Comparison of ENCODE assay signal across 19 cellular contexts in genomic region chr1:16975838-16976237, GRCh38. TPM values are rescaled to one million over a fixed set of nuclear protein-coding genes. Genes with fewer than 3 reads are reported as not detected.
A peak's percentile ranks its signal among the peaks of the same experiment; 100 is the strongest.
DNase-seq lines count a peak whose midpoint lies in the region; ATAC-seq and TF ChIP-seq lines count a peak whose summit lies in the region.
"Had no signal": no experiment of that assay in that cellular context is flagged by ENCODE, and none has a peak within 500 bp of the region (broad histone marks: within the 10 kb centered on the region; RNA-seq: fewer than 3 reads in every experiment).

No MANE protein-coding gene starts in this region.

- intact Hi-C loops in right lobe of liver (cut with DNase I) (no loop called here), left ventricle myocardium inferior (cut with micrococcal nuclease) (no loop called here)

- no peaks in the 10 kb centered on the region for H3K27me3 ChIP-seq in neuronal stem cell (ENCODE audit: control insufficient read depth in 3 of 3, insufficient read depth in 3 of 3, low read depth in 1 of 3, low read length in 3 of 3)
- H3K27me3 ChIP-seq in right lobe of liver, result no peaks in the 10 kb centered on the region
- H3K27me3 ChIP-seq in left ventricle myocardium inferior (ENCODE audit: low read depth), result peaks cover 19% of the 10 kb centered on the region

- no peak for DNase-seq in glutamatergic neuron
- no peak for DNase-seq in neuronal stem cell (ENCODE audit: low spot score)
- no peak for DNase-seq in right lobe of liver
- no peak for DNase-seq in kidney tubule cell (ENCODE audit: low spot score)
- no peak for DNase-seq in left ventricle myocardium inferior
- DNase-seq: Calu3; CD8-positive, alpha-beta memory T cell; Karpas-422; NCI-H1694; NCI-H2081; NCI-H2171 treated with DMSO at 0.1 percent for 48 hours; NCI-H524 treated with DMSO at 0.1 percent for 48 hours; NCI-H82; OCI-M1; Right ventricle myocardium superior had no signal

- H3K4me3 ChIP-seq in HEK293 (ENCODE audit: low read depth, low read length), result no peak overlapping the region
- H3K4me3 ChIP-seq in neuronal stem cell (ENCODE audit: low read length in 2 of 2), result no peak overlapping the region
- no peak overlapping the region for H3K4me3 ChIP-seq in right lobe of liver
- no peak overlapping the region for H3K4me3 ChIP-seq in left ventricle myocardium inferior

- H4K8ac ChIP-seq in neuronal stem cell (ENCODE audit: low read depth, low read length), result no peak overlapping the region

- no peak overlapping the region for H4K91ac ChIP-seq in neuronal stem cell (ENCODE audit: low read depth, low read length, poor library complexity)

- no peak overlapping the region for H3K27ac ChIP-seq in HEK293 (ENCODE audit: extremely low read depth, low read depth, low read length)
- peak overlapping the region; percentile 22 for H3K27ac ChIP-seq in neuronal stem cell (replicated peaks; ENCODE audit: low read length)
- no peak overlapping the region for H3K27ac ChIP-seq in right lobe of liver
- no peak overlapping the region for H3K27ac ChIP-seq in left ventricle myocardium inferior (replicated peaks)
- H3K27ac ChIP-seq: C4-2B had no signal

- H3K18ac ChIP-seq in neuronal stem cell (ENCODE audit: low read length), result peak overlapping the region; percentile 74

- H2BK120ac ChIP-seq in neuronal stem cell (ENCODE audit: low read depth, low read length), result no peak overlapping the region

- H3K9me3 Mint-ChIP-seq in brain (no peaks in the 10 kb centered on the region), glutamatergic neuron (ENCODE audit: unreplicated experiment) (no peaks in the 10 kb centered on the region)
- H3K9me3 Mint-ChIP-seq: CD8-positive, alpha-beta memory T cell had no signal

- peak overlapping the region; percentile 50 for H3K14ac ChIP-seq in neuronal stem cell (ENCODE audit: low read length)

- peak overlapping the region; percentile 58 for H3K23ac ChIP-seq in neuronal stem cell (ENCODE audit: low read depth, low read length, poor library complexity)

- H3K4ac ChIP-seq in neuronal stem cell (ENCODE audit: low read length), result no peak overlapping the region

- H3K27me3 Mint-ChIP-seq in brain (peaks cover 3% of the 10 kb centered on the region), glutamatergic neuron (ENCODE audit: unreplicated experiment) (peaks cover 16% of the 10 kb centered on the region)

- TF ChIP-seq CTCF in HEK293 (tag by site-specific recombination; IDR thresholded peaks at IDR 0.05), result no peak
- TF ChIP-seq CTCF in brain (conservative IDR thresholded peaks at IDR 0.05), result no peak
- TF ChIP-seq CTCF in glutamatergic neuron (IDR thresholded peaks at IDR 0.05; ENCODE audit: partially characterized antibody, unreplicated experiment), result no peak
- no peak for TF ChIP-seq CTCF in right lobe of liver (IDR thresholded peaks at IDR 0.05)
- no peak for TF ChIP-seq CTCF in left ventricle myocardium inferior (IDR thresholded peaks at IDR 0.05; ENCODE audit: borderline replicate concordance)

- no peaks in the 10 kb centered on the region; the same call in 1 of the 2 replicates for H3K4me1 ChIP-seq in HEK293 (ENCODE audit: control insufficient read depth, insufficient read depth, low read length)
- peaks cover 27 to 38% of the 10 kb centered on the region in 2 donors for H3K4me1 ChIP-seq in neuronal stem cell (ENCODE audit: control insufficient read depth in 2 of 2, insufficient read depth in 1 of 2, low read depth in 1 of 2, low read length in 2 of 2)
- H3K4me1 ChIP-seq in right lobe of liver, result no peaks in the 10 kb centered on the region
- H3K4me1 ChIP-seq in left ventricle myocardium inferior, result peaks cover 33% of the 10 kb centered on the region

- no peak overlapping the region for H2AFZ ChIP-seq in neuronal stem cell (ENCODE audit: low read length)

- ATAC-seq in right lobe of liver (no peak), GM21786 (IDR thresholded peaks at IDR 0.05; ENCODE audit: unreplicated experiment) (no peak)

- H2BK5ac ChIP-seq in neuronal stem cell (ENCODE audit: low read length), result peak overlapping the region; percentile 61

- H3K4me2 ChIP-seq in neuronal stem cell (ENCODE audit: insufficient read depth, low read length, poor library complexity, severe bottlenecking), result no peak overlapping the region

- POLR2A ChIA-PET in HEK293 (lab: Yijun Ruan, JAX), result interaction anchor here (0.8 to 5.3 kb wide), 4 partner anchors 9 to 24 kb away, joined by 3 to 23 read pairs (median 4); no protein-coding TSS in a partner anchor

- H2BK12ac ChIP-seq in neuronal stem cell (ENCODE audit: low read length), result no peak overlapping the region

- H3K36me3 Mint-ChIP-seq in brain (no peaks in the 10 kb centered on the region), glutamatergic neuron (ENCODE audit: unreplicated experiment) (no peaks in the 10 kb centered on the region)

- H3K27ac Mint-ChIP-seq in brain (peak overlapping the region; percentile 28 to 80 (median 68)), glutamatergic neuron (ENCODE audit: unreplicated experiment) (peak overlapping the region; percentile 6)

- H3K4me3 Mint-ChIP-seq in brain, result peak overlapping the region in 2 of 5 experiments; percentile 26 to 34
- no peak overlapping the region for H3K4me3 Mint-ChIP-seq in glutamatergic neuron (ENCODE audit: unreplicated experiment)
- H3K4me3 Mint-ChIP-seq: CD8-positive, alpha-beta memory T cell had no signal

- peak overlapping the region; percentile 32 for H3K9ac ChIP-seq in neuronal stem cell (ENCODE audit: low read depth, low read length, poor library complexity)

- no peak overlapping the region for H2AK5ac ChIP-seq in neuronal stem cell (ENCODE audit: low read depth, low read length)

- H3K36me3 ChIP-seq in HEK293 (ENCODE audit: control insufficient read depth in 2 of 2, insufficient read depth in 1 of 2, low read length in 2 of 2) (peaks cover 0 to 15% of the 10 kb centered on the region in 2 experiments; a peak in 1 of 3 replicates), neuronal stem cell (replicated peaks in 1 of 2; ENCODE audit: control insufficient read depth in 2 of 2, insufficient read depth in 2 of 2, low read length in 2 of 2) (peaks cover 25 to 52% of the 10 kb centered on the region in 2 donors), right lobe of liver (no peaks in the 10 kb centered on the region), left ventricle myocardium inferior (no peaks in the 10 kb centered on the region)

- H3K9me3 ChIP-seq in HEK293 (ENCODE audit: control insufficient read depth, insufficient read depth, low read depth, low read length) (no peaks in the 10 kb centered on the region), neuronal stem cell (replicated peaks in 1 of 2; ENCODE audit: control insufficient read depth in 2 of 2, insufficient read depth in 1 of 2, low read depth in 1 of 2, low read length in 2 of 2) (no peaks in the 10 kb centered on the region), right lobe of liver (no peaks in the 10 kb centered on the region), left ventricle myocardium inferior (replicated peaks) (no peaks in the 10 kb centered on the region)

- no peak for TF ChIP-seq POLR2A in right lobe of liver (IDR thresholded peaks at IDR 0.05)

- CTCF ChIA-PET in HEK293 (lab: Yijun Ruan, JAX), result interaction anchor here (2.8 kb wide), 1 partner anchor 11 kb away, joined by 13 read pairs; no protein-coding TSS in a partner anchor

- H3K79me1 ChIP-seq in neuronal stem cell (ENCODE audit: low read depth, low read length), result peaks cover 25% of the 10 kb centered on the region

- no peak overlapping the region for H2BK15ac ChIP-seq in neuronal stem cell (ENCODE audit: low read length)

- H3K4me1 Mint-ChIP-seq in brain, result peaks cover 49% of the 10 kb centered on the region
- H3K4me1 Mint-ChIP-seq in glutamatergic neuron (ENCODE audit: low read depth, unreplicated experiment), result peaks cover 4% of the 10 kb centered on the region

- WGBS in neuronal stem cell (ENCODE audit: extremely low coverage in 2 of 2, insufficient read length in 2 of 2, insufficient replicate concordance in 1 of 2), 2 donors, result no CpG with 5 or more reads among the region's 14 CpGs
- 89% methylated on average over 12 of the region's 14 CpGs for WGBS in right lobe of liver (ENCODE audit: insufficient coverage, low coverage, low lambda C conversion rate, missing lambda C conversion rate)

TF ChIP-seq in HEK293, 187 proteins besides CTCF, POLR2A, EP300 and RAD21 (continues in another document):
- TF ChIP-seq EGR2 (tag by site-specific recombination; IDR thresholded peaks at IDR 0.05; ENCODE audit: low read depth), result peak; percentile 83
- no peak for TF ChIP-seq ZNF558 (tag by site-specific recombination; IDR thresholded peaks at IDR 0.05)
- no peak for TF ChIP-seq ZNF555 (tag by site-specific recombination; conservative IDR thresholded peaks at IDR 0.05)
- no peak for TF ChIP-seq HOXD13 (CRISPR knock-in tag; IDR thresholded peaks at IDR 0.05; ENCODE audit: borderline replicate concordance)
- TF ChIP-seq ZFHX2 (tag by site-specific recombination; conservative IDR thresholded peaks at IDR 0.05), result peak; percentile 74

RNA-seq across cellular contexts. Expression of gene MFAP2, which starts 4.6 kb away (rescaled TPM):
- polyA plus RNA-seq in brain (ENCODE audit: insufficient read depth, low read depth, low replicate concordance), result 162 TPM
- total RNA-seq in glutamatergic neuron (ENCODE audit: unreplicated experiment) (2.1 TPM), right lobe of liver (1 to 10 TPM in 2 of 6 experiments, under 1 TPM in 1, not detected in 3; 0.35 to 1.3 (median 1.2) TPM), left ventricle myocardium inferior (3.0 TPM)
- 244 TPM for polyA plus RNA-seq in neuronal stem cell (2013, experiment 1 of 2)
- 239 TPM for polyA plus RNA-seq in neuronal stem cell (2013, experiment 2 of 2)
- total RNA-seq: CD8-positive, alpha-beta memory T cell had no signal

RNA-seq across cellular contexts. Expression of gene ATP13A2, which starts 35.9 kb away (rescaled TPM):
- 132 TPM for polyA plus RNA-seq in brain (ENCODE audit: insufficient read depth, low read depth, low replicate concordance)
- 65.0 TPM for total RNA-seq in glutamatergic neuron (ENCODE audit: unreplicated experiment)
- polyA plus RNA-seq in neuronal stem cell (2013, experiment 1 of 2), result 32.6 TPM
- 31.1 TPM for polyA plus RNA-seq in neuronal stem cell (2013, experiment 2 of 2)
- total RNA-seq in right lobe of liver, result 10 to 100 TPM in 3 of 6 experiments, 1 to 10 TPM in 3; 5.0 to 12.5 (median 9.2) TPM
- 11.2 TPM for total RNA-seq in left ventricle myocardium inferior

RNA-seq across cellular contexts. Expression of gene CROCC, which starts 54.1 kb away (rescaled TPM):
- 29.1 TPM for polyA plus RNA-seq in brain (ENCODE audit: insufficient read depth, low read depth, low replicate concordance)
- total RNA-seq in glutamatergic neuron (ENCODE audit: unreplicated experiment) (50.9 TPM), right lobe of liver (10 to 100 TPM in 3 of 6 experiments, 1 to 10 TPM in 3; 6.5 to 12.7 (median 9.4) TPM), left ventricle myocardium inferior (8.9 TPM)
- polyA plus RNA-seq in neuronal stem cell (2013, experiment 1 of 2), result 26.8 TPM
- polyA plus RNA-seq in neuronal stem cell (2013, experiment 2 of 2), result 24.4 TPM
